In genomic region chr7:157555921-157556320, GRCh38 we compare ENCODE assay signal across 15 cellular contexts.
"Had no signal": no experiment of that assay in that cellular context is flagged by ENCODE, and none has a peak within 500 bp of the region (broad histone marks: within the 10 kb centered on the region; RNA-seq: fewer than 3 reads in every experiment).

No MANE protein-coding gene starts in this region.

- H3K4me3 Mint-ChIP-seq: activated CD4-positive, alpha-beta T cell treated with anti-CD3 and anti-CD28 coated beads for 36 hours; memory B cell; naive thymus-derived CD4-positive, alpha-beta T cell; stimulated activated naive B cell treated with anti-CD40 and anti-IgM and Interleukin-4, amounts not matched to agents 10 μg/mL and 1 μg/mL and 100 μg/mL, for 72 hours had no signal

- ATAC-seq: activated CD4-positive, alpha-beta T cell treated with anti-CD3 and anti-CD28 coated beads for 36 hours; gastrocnemius medialis; naive thymus-derived CD4-positive, alpha-beta T cell; stimulated activated naive B cell treated with anti-CD40 and anti-IgM and Interleukin-4, amounts not matched to agents 10 μg/mL and 1 μg/mL and 100 μg/mL, for 72 hours had no signal

- H3K4me1 ChIP-seq: gastrocnemius medialis, pancreas had no signal

- DNase-seq: activated CD4-positive, alpha-beta T cell treated with anti-CD3 and anti-CD28 coated beads for 36 hours; activated CD4-positive, alpha-beta T cell treated with anti-CD3 and anti-CD28 coated beads, Interleukin-2, amount 50 U/mL, for 48 hours; activated naive CD4-positive, alpha-beta T cell treated with Interleukin-2 at 50 U/mL for 16 hours; anterior cingulate cortex; cortex of kidney; gastrocnemius medialis; kidney glomerular epithelial cell; naive thymus-derived CD4-positive, alpha-beta T cell; stimulated activated naive B cell treated with anti-CD40 and anti-IgM and Interleukin-4, amounts not matched to agents 10 μg/mL and 1 μg/mL and 100 μg/mL, for 72 hours; SW 1271 had no signal

- H3K9me3 Mint-ChIP-seq: memory B cell; naive thymus-derived CD4-positive, alpha-beta T cell; stimulated activated naive B cell treated with anti-CD40 and anti-IgM and Interleukin-4, amounts not matched to agents 10 μg/mL and 1 μg/mL and 100 μg/mL, for 72 hours had no signal

- H3K4me1 Mint-ChIP-seq: activated CD4-positive, alpha-beta T cell treated with anti-CD3 and anti-CD28 coated beads for 36 hours; memory B cell; stimulated activated naive B cell treated with anti-CD40 and anti-IgM and Interleukin-4, amounts not matched to agents 10 μg/mL and 1 μg/mL and 100 μg/mL, for 72 hours had no signal

- H3K27me3 ChIP-seq: brain microvascular endothelial cell, gastrocnemius medialis, neutrophil, pancreas had no signal

- H3K27ac ChIP-seq: brain microvascular endothelial cell, gastrocnemius medialis, neutrophil, pancreas, thoracic aorta had no signal

- H3K27ac Mint-ChIP-seq: activated CD4-positive, alpha-beta T cell treated with anti-CD3 and anti-CD28 coated beads for 36 hours; memory B cell; naive thymus-derived CD4-positive, alpha-beta T cell; stimulated activated naive B cell treated with anti-CD40 and anti-IgM and Interleukin-4, amounts not matched to agents 10 μg/mL and 1 μg/mL and 100 μg/mL, for 72 hours had no signal

- H3K27me3 Mint-ChIP-seq: activated CD4-positive, alpha-beta T cell treated with anti-CD3 and anti-CD28 coated beads for 36 hours; memory B cell; naive thymus-derived CD4-positive, alpha-beta T cell; stimulated activated naive B cell treated with anti-CD40 and anti-IgM and Interleukin-4, amounts not matched to agents 10 μg/mL and 1 μg/mL and 100 μg/mL, for 72 hours had no signal
